8 cellular contexts compared by ENCODE assay signal in genomic region chr16:1708768-1709180, GRCh38. TPM values are rescaled to one million over a fixed set of nuclear protein-coding genes. Genes with fewer than 3 reads are reported as not detected.
DNase-seq lines count a peak whose midpoint lies in the region; ATAC-seq and TF ChIP-seq lines count a peak whose summit lies in the region.

No MANE protein-coding gene starts in this region.

- no peaks in the 10 kb centered on the region; the same call in 1 of the 2 replicates for H3K27me3 Mint-ChIP-seq in HFFc6 (ENCODE audit: insufficient read depth)

- H3K27ac Mint-ChIP-seq in HFFc6: no peak overlapping the region; the same call in 1 of the 2 replicates

- DNase-seq in HFFc6: no peak
- DNase-seq in epithelial cell of esophagus (ENCODE audit: low read depth): peak; percentile 48
- peak; percentile 44 for DNase-seq in occipital lobe (lab: John Stamatoyannopoulos, UW)
- DNase-seq in NCI-H774 (lab: John Stamatoyannopoulos, UW): no peak
- no peak for DNase-seq in GOT3 (lab: John Stamatoyannopoulos, UW)
- DNase-seq in NK-92 (lab: John Stamatoyannopoulos, UW; ENCODE audit: unreplicated experiment): no peak

- H3K4me1 Mint-ChIP-seq in HFFc6 (ENCODE audit: low read depth): peaks cover 48% of the 10 kb centered on the region

- H3K36me3 Mint-ChIP-seq in HFFc6 (ENCODE audit: low read depth): 0 out of 2 replicates have a peak, but pooled peaks cover 5% of the 10 kb centered on the region

- ATAC-seq in SK-N-SH treated with all-trans-retinoic acid at 6 μM for 48 hours (peak; percentile 39), GM21390 (IDR thresholded peaks at IDR 0.05; ENCODE audit: unreplicated experiment) (no peak)

- no peaks in the 10 kb centered on the region for H3K9me3 Mint-ChIP-seq in HFFc6

- TF ChIP-seq CTCF in HFFc6 (IDR thresholded peaks at IDR 0.05) (no peak), epithelial cell of esophagus (IDR thresholded peaks at IDR 0.05; ENCODE audit: insufficient read depth, low read depth, low read length, missing control alignments) (no peak)

- peak overlapping the region; percentile 8; the same call in 1 of the 2 replicates for H3K4me3 Mint-ChIP-seq in HFFc6

- no peak overlapping the region for H3K4me3 ChIP-seq in epithelial cell of esophagus (ENCODE audit: low read length)

TF ChIP-seq in SK-N-SH treated with all-trans-retinoic acid at 6 μM for 48 hours, 23 proteins besides CTCF, POLR2A, EP300 and RAD21:
- TF ChIP-seq OSR1 (CRISPR knock-in tag; IDR thresholded peaks at IDR 0.05): no peak

RNA-seq across cellular contexts. Expression of gene MAPK8IP3, which starts 2.8 kb away (rescaled TPM):
- total RNA-seq in HFFc6 (2021; fragmentation: NEBNext Ultra II Directional; extraction: Animal tissue kit (Norgen Biotek cat#: 25700)): 10 to 100 TPM; 34.3 to 39.9 (median 37.1) TPM
- 84.5 TPM for total RNA-seq in occipital lobe

RNA-seq across cellular contexts. Expression of gene JPT2, which starts 30.7 kb away (rescaled TPM):
- total RNA-seq in HFFc6 (2021; fragmentation: NEBNext Ultra II Directional; extraction: Animal tissue kit (Norgen Biotek cat#: 25700)): 10 to 100 TPM; 71.7 to 92.9 (median 80.8) TPM
- 28.5 TPM for total RNA-seq in occipital lobe

Comparison
In these comparisons a context has a peak if more than half of its experiments do, and no peak if none do; other contexts are left out.
1. DNase-seq: peak in epithelial cell of esophagus (single experiment) and occipital lobe (single experiment); none in HFFc6 (single experiment), NCI-H774 (single experiment), GOT3 (single experiment) and NK-92 (single experiment).